23 cellular contexts compared by ENCODE assay signal in genomic region chr1:246617156-246617555, GRCh38. TPM values are rescaled to one million over a fixed set of nuclear protein-coding genes. Genes with fewer than 3 reads are reported as not detected.
DNase-seq lines count a peak whose midpoint lies in the region; ATAC-seq and TF ChIP-seq lines count a peak whose summit lies in the region.
"Had no signal": no experiment of that assay in that cellular context is flagged by ENCODE, and none has a peak within 500 bp of the region (broad histone marks: within the 10 kb centered on the region; RNA-seq: fewer than 3 reads in every experiment).

No MANE protein-coding gene starts in this region.

- H3K27ac ChIP-seq in angular gyrus (ENCODE audit: low read depth, low read length) (peak overlapping the region; percentile 72), testis (peak overlapping the region; percentile 18 to 26)
- H3K27ac ChIP-seq: BLaER1 treated with 17β-estradiol and CSF1 and Interleukin-3, amounts not matched to agents 10 nM and 100 nM; skin epidermis; uterus had no signal

- intact Hi-C loops in mucosa of descending colon (cut with DNase I, micrococcal nuclease) = no loop called here
- intact Hi-C loops in testis (cut with DNase I; ENCODE audit: low total_unique reads) = no loop called here

- H3K4me3 Mint-ChIP-seq in activated naive CD8-positive, alpha-beta T cell = no peak overlapping the region
- H3K4me3 Mint-ChIP-seq in activated naive CD8-positive, alpha-beta T cell treated with anti-CD3 and anti-CD28 coated beads, Interleukin-2, amount 50 U/mL, for 24 hours = no peak overlapping the region
- H3K4me3 Mint-ChIP-seq: activated CD4-positive, alpha-beta T cell treated with anti-CD3 and anti-CD28 coated beads, Interleukin-2, amount 10 ng/mL, durations not matched to agents 7 days and 5 days; naive thymus-derived CD8-positive, alpha-beta T cell had no signal

- no peak for ATAC-seq in activated naive CD8-positive, alpha-beta T cell treated with anti-CD3 and anti-CD28 coated beads, Interleukin-2, amount 50 U/mL, for 24 hours
- ATAC-seq in mucosa of descending colon (peak; percentile 57), GM19324 (IDR thresholded peaks at IDR 0.05; ENCODE audit: low FRiP score, unreplicated experiment) (no peak)
- ATAC-seq: naive thymus-derived CD8-positive, alpha-beta T cell had no signal

- no peak overlapping the region for H3K4me3 ChIP-seq in mucosa of descending colon
- H3K4me3 ChIP-seq in testis = no peak overlapping the region
- H3K4me3 ChIP-seq: BLaER1 treated with 17β-estradiol and CSF1 and Interleukin-3, amounts not matched to agents 10 nM and 100 nM; skin epidermis; uterus had no signal

- no peak for DNase-seq in activated naive CD8-positive, alpha-beta T cell treated with anti-CD3 and anti-CD28 coated beads, Interleukin-2, amount 50 U/mL, for 24 hours
- DNase-seq in mucosa of descending colon (no peak), testis (no peak), EL (no peak)
- no peak for DNase-seq in stimulated activated CD4-positive, alpha-beta T cell treated with anti-CD3 and anti-CD28 coated beads, Interleukin-1b, Interleukin-23, amount 100 ng/mL, for 48 hours
- DNase-seq: activated CD4-positive, alpha-beta T cell treated with anti-CD3 and anti-CD28 coated beads, Interleukin-2, amount 10 ng/mL, durations not matched to agents 7 days and 5 days; activated CD8-positive, alpha-beta memory T cell treated with anti-CD3 and anti-CD28 coated beads, Interleukin-2, amount 50 U/mL, for 4 hours; activated effector memory CD4-positive, alpha-beta T cell treated with Interleukin-2 at 50 U/mL for 16 hours; amniotic stem cell; caudate nucleus; foreskin melanocyte; mesendoderm; naive thymus-derived CD8-positive, alpha-beta T cell; NCI-H146; NCI-H748 treated with DMSO at 0.1 percent for 48 hours; SHP77 treated with DMSO at 0.1 percent for 48 hours; T-helper 1 cell; uterus had no signal

- peaks cover 14% of the 10 kb centered on the region for H3K36me3 Mint-ChIP-seq in activated naive CD8-positive, alpha-beta T cell
- peaks cover 12% of the 10 kb centered on the region for H3K36me3 Mint-ChIP-seq in activated naive CD8-positive, alpha-beta T cell treated with anti-CD3 and anti-CD28 coated beads, Interleukin-2, amount 50 U/mL, for 24 hours (ENCODE audit: low read depth)

- H3K4me1 ChIP-seq in mucosa of descending colon (ENCODE audit: low read depth) = no peaks in the 10 kb centered on the region
- H3K4me1 ChIP-seq in testis = peaks cover 4% of the 10 kb centered on the region
- H3K4me1 ChIP-seq: BLaER1 treated with 17β-estradiol and CSF1 and Interleukin-3, amounts not matched to agents 10 nM and 100 nM; uterus had no signal

- H3K36me3 ChIP-seq in mucosa of descending colon (ENCODE audit: low read depth) (no peaks in the 10 kb centered on the region), testis (ENCODE audit: low read depth, missing control alignments) (no peaks in the 10 kb centered on the region)
- H3K36me3 ChIP-seq: uterus had no signal

- H3K9me3 Mint-ChIP-seq in activated naive CD8-positive, alpha-beta T cell (ENCODE audit: low read depth) = no peaks in the 10 kb centered on the region
- H3K9me3 Mint-ChIP-seq in activated naive CD8-positive, alpha-beta T cell treated with anti-CD3 and anti-CD28 coated beads, Interleukin-2, amount 50 U/mL, for 24 hours = no peaks in the 10 kb centered on the region
- H3K9me3 Mint-ChIP-seq: activated CD4-positive, alpha-beta T cell treated with anti-CD3 and anti-CD28 coated beads, Interleukin-2, amount 10 ng/mL, durations not matched to agents 7 days and 5 days; naive thymus-derived CD8-positive, alpha-beta T cell had no signal

- no peak for TF ChIP-seq CTCF in mucosa of descending colon (IDR thresholded peaks at IDR 0.05)
- no peak for TF ChIP-seq CTCF in testis (IDR thresholded peaks at IDR 0.05)

- no peak for TF ChIP-seq POLR2A in testis (IDR thresholded peaks at IDR 0.05)

- no peaks in the 10 kb centered on the region for H3K27me3 ChIP-seq in testis
- H3K27me3 ChIP-seq: BLaER1 treated with 17β-estradiol and CSF1 and Interleukin-3, amounts not matched to agents 10 nM and 100 nM; uterus had no signal

- no peaks in the 10 kb centered on the region for H3K9me3 ChIP-seq in mucosa of descending colon
- no peaks in the 10 kb centered on the region for H3K9me3 ChIP-seq in testis
- H3K9me3 ChIP-seq: uterus had no signal

- H3K27me3 Mint-ChIP-seq in activated naive CD8-positive, alpha-beta T cell = no peaks in the 10 kb centered on the region
- no peaks in the 10 kb centered on the region for H3K27me3 Mint-ChIP-seq in activated naive CD8-positive, alpha-beta T cell treated with anti-CD3 and anti-CD28 coated beads, Interleukin-2, amount 50 U/mL, for 24 hours
- H3K27me3 Mint-ChIP-seq: activated CD4-positive, alpha-beta T cell treated with anti-CD3 and anti-CD28 coated beads, Interleukin-2, amount 10 ng/mL, durations not matched to agents 7 days and 5 days; naive thymus-derived CD8-positive, alpha-beta T cell had no signal

- H3K27ac Mint-ChIP-seq in activated naive CD8-positive, alpha-beta T cell = peak overlapping the region; percentile 10
- H3K27ac Mint-ChIP-seq in activated naive CD8-positive, alpha-beta T cell treated with anti-CD3 and anti-CD28 coated beads, Interleukin-2, amount 50 U/mL, for 24 hours = no peak overlapping the region
- H3K27ac Mint-ChIP-seq: activated CD4-positive, alpha-beta T cell treated with anti-CD3 and anti-CD28 coated beads, Interleukin-2, amount 10 ng/mL, durations not matched to agents 7 days and 5 days had no signal

- H3K4me1 Mint-ChIP-seq in activated naive CD8-positive, alpha-beta T cell (ENCODE audit: low read depth) = peaks cover 22% of the 10 kb centered on the region
- H3K4me1 Mint-ChIP-seq in activated naive CD8-positive, alpha-beta T cell treated with anti-CD3 and anti-CD28 coated beads, Interleukin-2, amount 50 U/mL, for 24 hours = peaks cover 4% of the 10 kb centered on the region

RNA-seq across cellular contexts. Expression of gene CNST, which starts 50.9 kb away (rescaled TPM):
- 10 to 100 TPM; 31.6 to 47.7 (median 44.6) TPM for total RNA-seq in mucosa of descending colon
- total RNA-seq in testis = 10 to 100 TPM; 56.7 to 61.6 TPM
- polyA plus RNA-seq in testis (ENCODE audit: insufficient read depth, low read depth, low replicate concordance) = 26.6 TPM

RNA-seq across cellular contexts. Expression of gene TFB2M, which starts 51.1 kb away (rescaled TPM):
- total RNA-seq in mucosa of descending colon (10 to 100 TPM; 10.3 to 12.9 (median 10.5) TPM), testis (10 to 100 TPM; 19.8 to 20.0 TPM)
- polyA plus RNA-seq in testis (ENCODE audit: insufficient read depth, low read depth, low replicate concordance) = 15.7 TPM
